8 cellular contexts compared by ENCODE assay signal in genomic region chr18:48832961-48833700, GRCh38.
DNase-seq lines count a peak whose midpoint lies in the region; ATAC-seq and TF ChIP-seq lines count a peak whose summit lies in the region.

No MANE protein-coding gene starts in this region.

- ATAC-seq in activated CD8-positive, alpha-beta memory T cell treated with anti-CD3 and anti-CD28 coated beads, Interleukin-2, amount 10 ng/mL, durations not matched to agents 7 days and 5 days: no peak
- ATAC-seq in heart right ventricle (peak in 6 of 8 donors; percentile 10 to 34 (median 28)), HG03378 (IDR thresholded peaks at IDR 0.05; ENCODE audit: unreplicated experiment) (no peak), GM21528 (IDR thresholded peaks at IDR 0.05; ENCODE audit: low FRiP score, unreplicated experiment) (no peak)
- ATAC-seq in stimulated activated effector memory CD8-positive, alpha-beta T cell treated with anti-CD3 and anti-CD28 coated beads, Interleukin-12 subunit alpha, Interleukin-12 subunit beta, amount 100 ng/mL, for 72 hours: no peak

- CTCF ChIA-PET in activated CD8-positive, alpha-beta memory T cell treated with anti-CD3 and anti-CD28 coated beads, Interleukin-2, amount 10 ng/mL, durations not matched to agents 7 days and 5 days (lab: Charles Lee): interaction anchor here (0.9 to 1.8 kb wide), 3 partner anchors 9 to 20 kb away, joined by 3 to 7 read pairs (median 4); no protein-coding TSS in a partner anchor

- intact Hi-C loops in heart right ventricle (cut with DNase I): loop anchor here in 2 of 10 donors (5.0 to 10.0 kb wide), 2 partner anchors 148 to 156 kb away; no protein-coding TSS in a partner anchor

- peaks cover 16 to 73% (median 50%) of the 10 kb centered on the region in 9 donors for H3K4me1 ChIP-seq in heart right ventricle

- DNase-seq in ELR (ENCODE audit: low read depth) (peak; percentile 90), NB4 (ENCODE audit: low read depth) (peak; percentile 69), heart right ventricle (peak in 1 of 2 donors; percentile 35), iPS-NIHi7 (ENCODE audit: extremely low spot score) (no peak)
- DNase-seq in activated CD8-positive, alpha-beta memory T cell treated with anti-CD3 and anti-CD28 coated beads, Interleukin-2, amount 10 ng/mL, durations not matched to agents 7 days and 5 days: peak; percentile 38
- no peak for DNase-seq in stimulated activated effector memory CD8-positive, alpha-beta T cell treated with anti-CD3 and anti-CD28 coated beads, Interleukin-12 subunit alpha, Interleukin-12 subunit beta, amount 100 ng/mL, for 72 hours (ENCODE audit: low spot score in 2 of 2)

- peaks cover 66% of the 10 kb centered on the region for H3K4me1 Mint-ChIP-seq in activated CD8-positive, alpha-beta memory T cell treated with anti-CD3 and anti-CD28 coated beads, Interleukin-2, amount 10 ng/mL, durations not matched to agents 7 days and 5 days
- peaks cover 88% of the 10 kb centered on the region for H3K4me1 Mint-ChIP-seq in stimulated activated effector memory CD8-positive, alpha-beta T cell treated with anti-CD3 and anti-CD28 coated beads, Interleukin-12 subunit alpha, Interleukin-12 subunit beta, amount 100 ng/mL, for 72 hours

- H3K36me3 Mint-ChIP-seq in activated CD8-positive, alpha-beta memory T cell treated with anti-CD3 and anti-CD28 coated beads, Interleukin-2, amount 10 ng/mL, durations not matched to agents 7 days and 5 days: no peaks in the 10 kb centered on the region
- peaks cover 59% of the 10 kb centered on the region for H3K36me3 Mint-ChIP-seq in stimulated activated effector memory CD8-positive, alpha-beta T cell treated with anti-CD3 and anti-CD28 coated beads, Interleukin-12 subunit alpha, Interleukin-12 subunit beta, amount 100 ng/mL, for 72 hours

- H3K9me3 Mint-ChIP-seq in activated CD8-positive, alpha-beta memory T cell treated with anti-CD3 and anti-CD28 coated beads, Interleukin-2, amount 10 ng/mL, durations not matched to agents 7 days and 5 days (ENCODE audit: low read depth): no peaks in the 10 kb centered on the region
- H3K9me3 Mint-ChIP-seq in stimulated activated effector memory CD8-positive, alpha-beta T cell treated with anti-CD3 and anti-CD28 coated beads, Interleukin-12 subunit alpha, Interleukin-12 subunit beta, amount 100 ng/mL, for 72 hours: no peaks in the 10 kb centered on the region

- H3K4me3 ChIP-seq in NB4 (ENCODE audit: low read depth, low read length) (no peak overlapping the region), heart right ventricle (peak overlapping the region in 1 of 10 donors; percentile 46)

- peak overlapping the region; percentile 76 for H3K4me3 Mint-ChIP-seq in activated CD8-positive, alpha-beta memory T cell treated with anti-CD3 and anti-CD28 coated beads, Interleukin-2, amount 10 ng/mL, durations not matched to agents 7 days and 5 days
- peak overlapping the region; percentile 93 for H3K4me3 Mint-ChIP-seq in stimulated activated effector memory CD8-positive, alpha-beta T cell treated with anti-CD3 and anti-CD28 coated beads, Interleukin-12 subunit alpha, Interleukin-12 subunit beta, amount 100 ng/mL, for 72 hours

- H3K9me3 ChIP-seq in heart right ventricle: no peaks in the 10 kb centered on the region

- peak overlapping the region; percentile 92 for H3K27ac Mint-ChIP-seq in activated CD8-positive, alpha-beta memory T cell treated with anti-CD3 and anti-CD28 coated beads, Interleukin-2, amount 10 ng/mL, durations not matched to agents 7 days and 5 days
- peak overlapping the region; percentile 99 for H3K27ac Mint-ChIP-seq in stimulated activated effector memory CD8-positive, alpha-beta T cell treated with anti-CD3 and anti-CD28 coated beads, Interleukin-12 subunit alpha, Interleukin-12 subunit beta, amount 100 ng/mL, for 72 hours

- TF ChIP-seq CTCF in NB4 (IDR thresholded peaks at IDR 0.05; ENCODE audit: low read depth, low read length) (no peak), heart right ventricle (IDR thresholded peaks at IDR 0.05) (no peak)

- H3K27me3 Mint-ChIP-seq in activated CD8-positive, alpha-beta memory T cell treated with anti-CD3 and anti-CD28 coated beads, Interleukin-2, amount 10 ng/mL, durations not matched to agents 7 days and 5 days: no peaks in the 10 kb centered on the region

- no peaks in the 10 kb centered on the region for H3K27me3 ChIP-seq in heart right ventricle

- WGBS in heart right ventricle, 2 donors: 74 to 84% methylated on average over 15 of the region's 15 CpGs

- H3K36me3 ChIP-seq in heart right ventricle: no peaks in the 10 kb centered on the region

- TF ChIP-seq POLR2A in NB4 (IDR thresholded peaks at IDR 0.05; ENCODE audit: extremely low read depth, insufficient read length): no peak

- peak overlapping the region in 6 of 10 donors; percentile 7 to 83 (median 38) for H3K27ac ChIP-seq in heart right ventricle

Comparison
In these comparisons a context has a peak if more than half of its experiments do, and no peak if none do; other contexts are left out.
1. DNase-seq: peak in ELR (single experiment), NB4 (single experiment) and activated CD8-positive, alpha-beta memory T cell treated with anti-CD3 and anti-CD28 coated beads, Interleukin-2, amount 10 ng/mL, durations not matched to agents 7 days and 5 days (single experiment); none in stimulated activated effector memory CD8-positive, alpha-beta T cell treated with anti-CD3 and anti-CD28 coated beads, Interleukin-12 subunit alpha, Interleukin-12 subunit beta, amount 100 ng/mL, for 72 hours (0 of 2) and iPS-NIHi7 (single experiment).
2. ATAC-seq: peak in heart right ventricle (6 of 8); none in activated CD8-positive, alpha-beta memory T cell treated with anti-CD3 and anti-CD28 coated beads, Interleukin-2, amount 10 ng/mL, durations not matched to agents 7 days and 5 days (single experiment), stimulated activated effector memory CD8-positive, alpha-beta T cell treated with anti-CD3 and anti-CD28 coated beads, Interleukin-12 subunit alpha, Interleukin-12 subunit beta, amount 100 ng/mL, for 72 hours (single experiment), HG03378 (single experiment) and GM21528 (single experiment).